In the genomic region with DNA sequence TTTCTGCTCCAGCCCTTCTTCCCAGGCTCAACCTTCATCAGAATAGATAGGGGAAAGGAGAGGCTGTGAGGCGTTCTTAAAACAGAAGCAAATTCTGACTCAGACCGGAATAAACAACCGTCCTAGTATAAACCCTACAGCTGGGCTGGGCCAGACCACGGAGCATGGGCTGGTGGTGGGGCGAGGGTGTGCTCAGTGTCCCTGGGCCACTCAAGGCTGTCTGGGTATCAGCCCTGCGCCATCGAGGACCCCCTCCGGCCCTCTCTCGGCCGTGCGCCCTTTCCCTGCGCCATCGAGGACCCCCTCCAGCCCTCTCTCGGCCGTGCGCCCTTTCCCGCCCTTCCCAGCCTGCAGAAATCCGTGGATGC, we compare ENCODE assay signal across 8 cellular contexts. TPM values are rescaled to one million over a fixed set of nuclear protein-coding genes. Genes with fewer than 3 reads are reported as not detected.
DNase-seq lines count a peak whose midpoint lies in the region; ATAC-seq and TF ChIP-seq lines count a peak whose summit lies in the region.

No MANE protein-coding gene starts in this region.

- H3K4me2 ChIP-seq in OCI-LY7 (ENCODE audit: low read length), result no peak overlapping the region

- BruUV-seq in OCI-LY7 (replicated peaks; lab: Mats Ljungman, UMichigan), result no TSS peak

- TF ChIP-seq CTCF in Peyer's patch (IDR thresholded peaks at IDR 0.05) (no peak), fibroblast of mammary gland (conservative IDR thresholded peaks at IDR 0.05; ENCODE audit: control insufficient read depth, insufficient read depth, low read depth, low read length) (no peak), ovary (IDR thresholded peaks at IDR 0.05) (no peak), OCI-LY7 (conservative IDR thresholded peaks at IDR 0.05; ENCODE audit: low read length) (no peak)

- no peaks in the 10 kb centered on the region for H4K20me1 ChIP-seq in OCI-LY7 (ENCODE audit: insufficient read depth, low read length)

- POLR2A ChIA-PET in OCI-LY7 (lab: Charles Lee), result interaction anchor here (0.6 kb wide), 1 partner anchor 19 kb away, joined by 4 read pairs; no protein-coding TSS in a partner anchor

- H3K27me3 ChIP-seq in Peyer's patch (no peaks in the 10 kb centered on the region), ovary (no peaks in the 10 kb centered on the region)

- H3K36me3 ChIP-seq in Peyer's patch (peaks cover 0 to 75% (median 0%) of the 10 kb centered on the region in 3 donors), ovary (no peaks in the 10 kb centered on the region), OCI-LY7 (ENCODE audit: insufficient read depth, low read length) (no peaks in the 10 kb centered on the region)

- ATAC-seq in GM21381 (IDR thresholded peaks at IDR 0.05; ENCODE audit: unreplicated experiment) (peak; percentile 50), HG02610 (IDR thresholded peaks at IDR 0.05; ENCODE audit: unreplicated experiment) (no peak)

- CTCF ChIA-PET in OCI-LY7 (lab: Charles Lee; ENCODE audit: unreplicated experiment), result no interaction called here

- TF ChIP-seq EP300 in ovary (IDR thresholded peaks at IDR 0.05), result no peak

- TF ChIP-seq POLR2A in Peyer's patch (IDR thresholded peaks at IDR 0.05), result no peak
- no peak for TF ChIP-seq POLR2A in ovary (IDR thresholded peaks at IDR 0.05)

- WGBS in ovary, 3 donors, result 7 to 22% (median 7%) methylated on average over 14 to 18 of the region's 18 CpGs

- intact Hi-C loops in ovary (cut with DNase I), result loop anchor here (2.0 to 5.0 kb wide), 4 partner anchors 36 to 51 kb away; partner anchors contain the start of gene CAPN2 (in 3 of the 4)
- intact Hi-C loops in OCI-LY7 (cut with micrococcal nuclease; ENCODE audit: unreplicated experiment), result no loop called here

- DNase-seq in Peyer's patch, result no peak
- peak; percentile 62 for DNase-seq in fibroblast of mammary gland (ENCODE audit: low read depth)
- peak in 4 of 5 donors; percentile 37 to 60 (median 46) for DNase-seq in ovary
- DNase-seq in effector CD8-positive, alpha-beta T cell (lab: John Stamatoyannopoulos, UW), result no peak
- DNase-seq in NK-92 treated with Interleukin-12 subunit alpha and Interleukin-12 subunit beta, amount 100 ng/mL, for 24 hours (lab: John Stamatoyannopoulos, UW), result no peak
- DNase-seq in OCI-LY7 (ENCODE audit: low spot score), result no peak

- no peaks in the 10 kb centered on the region for H3K9me2 ChIP-seq in OCI-LY7 (ENCODE audit: insufficient read depth, low read length)

- H3K4me1 ChIP-seq in Peyer's patch (peaks cover 0 to 12% (median 4%) of the 10 kb centered on the region in 4 donors), ovary (ENCODE audit: insufficient read depth) (peaks cover 5% of the 10 kb centered on the region), OCI-LY7 (ENCODE audit: insufficient read depth, low read length, poor library complexity, severe bottlenecking) (no peaks in the 10 kb centered on the region)

- H3K9me3 ChIP-seq in Peyer's patch (no peaks in the 10 kb centered on the region), ovary (no peaks in the 10 kb centered on the region), OCI-LY7 (ENCODE audit: low read length) (no peaks in the 10 kb centered on the region)

- H3K27ac ChIP-seq in Peyer's patch (peak overlapping the region; percentile 7 to 72 (median 62)), ovary (peak overlapping the region; percentile 4 to 63), OCI-LY7 (ENCODE audit: low read depth, low read length, poor library complexity, severe bottlenecking) (no peak overlapping the region)

- H2AFZ ChIP-seq in OCI-LY7 (ENCODE audit: low read length), result no peak overlapping the region

- no peaks in the 10 kb centered on the region for H3K79me2 ChIP-seq in OCI-LY7 (ENCODE audit: insufficient read depth, low read depth, low read length)

- H3K4me3 ChIP-seq in Peyer's patch (peak overlapping the region; percentile 37 to 55 (median 44)), fibroblast of mammary gland (ENCODE audit: control insufficient read depth, low read depth, low read length) (no peak overlapping the region), ovary (peak overlapping the region; percentile 48), OCI-LY7 (ENCODE audit: low read depth, low read length, poor library complexity, severe bottlenecking) (no peak overlapping the region)

RNA-seq across cellular contexts. Expression of gene CAPN2, which starts 36.0 kb away (rescaled TPM):
- 100 to 1,000 TPM; 143 to 276 (median 202) TPM for total RNA-seq in Peyer's patch
- total RNA-seq in ovary, result 100 to 1,000 TPM in 6 of 7 donors, 10 to 100 TPM in 1; 96.1 to 267 (median 171) TPM
- 100 to 1,000 TPM in 1 of 2 donors, 10 to 100 TPM in 1; 70.6 to 254 TPM for polyA plus RNA-seq in ovary
- not detected in 2 replicates for total RNA-seq in OCI-LY7 (2014; rRNA removed; shearing (Covaris generic))
- total RNA-seq in OCI-LY7 (2022), result 0.52 TPM in 1 of 2 replicates, not detected in the other

Comparison
In these comparisons a context has a peak if more than half of its experiments do, and no peak if none do; other contexts are left out.
1. DNase-seq: peak in fibroblast of mammary gland (single experiment) and ovary (4 of 5); none in Peyer's patch (0 of 3), effector CD8-positive, alpha-beta T cell (single experiment), NK-92 treated with Interleukin-12 subunit alpha and Interleukin-12 subunit beta, amount 100 ng/mL, for 24 hours (single experiment) and OCI-LY7 (single experiment).
2. H3K4me3 ChIP-seq: peak in Peyer's patch (4 of 4) and ovary (single experiment); none in fibroblast of mammary gland (single experiment) and OCI-LY7 (single experiment).
3. RNA of gene CAPN2, which starts 36.0 kb away (total RNA-seq): 143 to 276 TPM in Peyer's patch and 96.1 to 267 TPM in ovary; 0.52 TPM in OCI-LY7; every median in the first group is over 10 times any median in the second.